In genomic region chr16:7458144-7458543, GRCh38 we compare ENCODE assay signal across 9 cellular contexts.
"Had no signal": no experiment of that assay in that cellular context is flagged by ENCODE, and none has a peak within 500 bp of the region (broad histone marks: within the 10 kb centered on the region; RNA-seq: fewer than 3 reads in every experiment).

No MANE protein-coding gene starts in this region.

- H3K4me3 ChIP-seq: GM23248, GM23338, HAP-1 had no signal

- H3K4me1 ChIP-seq: HAP-1 had no signal

- H3K27ac ChIP-seq: GM23248 had no signal

- DNase-seq: GM23248, GOT3, H7, H9, HCEC 1CT, HFFc6 had no signal

- H3K36me3 ChIP-seq: HAP-1 had no signal

- ATAC-seq: GM23338, HCT116 had no signal

- H3K9me3 ChIP-seq: HAP-1 had no signal
